In genomic region chr1:53672243-53672642, GRCh38 we compare ENCODE assay signal across 27 cellular contexts.
DNase-seq lines count a peak whose midpoint lies in the region; ATAC-seq, FAIRE-seq and TF ChIP-seq lines count a peak whose summit lies in the region.
"Had no signal": no experiment of that assay in that cellular context is flagged by ENCODE, and none has a peak within 500 bp of the region (broad histone marks: within the 10 kb centered on the region; RNA-seq: fewer than 3 reads in every experiment).

No MANE protein-coding gene starts in this region.

- H3K4me3 Mint-ChIP-seq in effector memory CD8-positive, alpha-beta T cell, result no peak overlapping the region
- H3K4me3 Mint-ChIP-seq: CD14-positive monocyte; CD4-positive, alpha-beta T cell; CD8-positive, alpha-beta memory T cell; H9; HFFc6 had no signal

- intact Hi-C loops in Right ventricle myocardium superior (cut with DNase I) (no loop called here), K562 (cut with micrococcal nuclease) (no loop called here)

- no peak overlapping the region for H2AFZ ChIP-seq in K562 (ENCODE audit: low read depth, low read length)
- H2AFZ ChIP-seq in osteoblast (ENCODE audit: low read length), result no peak overlapping the region
- H2AFZ ChIP-seq: GM23248 had no signal

- no peak overlapping the region for H3K4me2 ChIP-seq in K562 (ENCODE audit: insufficient read depth, low read length)
- no peak overlapping the region for H3K4me2 ChIP-seq in osteoblast (ENCODE audit: insufficient read depth, low read length)
- H3K4me2 ChIP-seq: A549; BLaER1 treated with 17β-estradiol and CSF1 and Interleukin-3, amounts not matched to agents 10 nM and 100 nM had no signal

- TF ChIP-seq CTCF in right atrium auricular region (IDR thresholded peaks at IDR 0.05) (no peak), K562 (IDR thresholded peaks at IDR 0.05 in 2 of 3, conservative IDR thresholded peaks at IDR 0.05 in 1 of 3; ENCODE audit: insufficient read depth in 2 of 3, low read depth in 1 of 3, low read length in 3 of 3) (no peak), osteoblast (IDR thresholded peaks at IDR 0.05; ENCODE audit: extremely low read depth, low read depth, low read length) (no peak)

- no peak for TF ChIP-seq RAD21 in K562 (CRISPR knock-in tag; conservative IDR thresholded peaks at IDR 0.05 in 1 of 2, IDR thresholded peaks at IDR 0.05 in 1 of 2)

- H3K27ac ChIP-seq in right atrium auricular region, result no peak overlapping the region
- H3K27ac ChIP-seq in K562 (ENCODE audit: extremely low read depth, low read depth, low read length), result no peak overlapping the region
- no peak overlapping the region for H3K27ac ChIP-seq in osteoblast (ENCODE audit: low read depth, low read length)
- H3K27ac ChIP-seq: A549; BLaER1 treated with 17β-estradiol and CSF1 and Interleukin-3, amounts not matched to agents 10 nM and 100 nM; GM23248 had no signal

- H3K9me3 ChIP-seq in right atrium auricular region (no peaks in the 10 kb centered on the region), K562 (replicated peaks; ENCODE audit: control insufficient read depth, insufficient read depth, low read depth, low read length) (no peaks in the 10 kb centered on the region), osteoblast (ENCODE audit: low read depth, low read length) (no peaks in the 10 kb centered on the region)
- H3K9me3 ChIP-seq: A549; BE2C; BLaER1 treated with 17β-estradiol and CSF1 and Interleukin-3, amounts not matched to agents 10 nM and 100 nM had no signal

- H3K9ac ChIP-seq in K562 (ENCODE audit: insufficient read depth in 1 of 2, low read depth in 2 of 2, low read length in 2 of 2), result no peak overlapping the region
- H3K9ac ChIP-seq: BLaER1 treated with 17β-estradiol and CSF1 and Interleukin-3, amounts not matched to agents 10 nM and 100 nM; GM23248 had no signal

- DNase-seq in Right ventricle myocardium superior, result peak; percentile 7
- DNase-seq in right atrium auricular region (ENCODE audit: low spot score), result no peak
- no peak for DNase-seq in K562 (ENCODE audit: extremely low read depth in 1 of 4, low spot score in 3 of 4)
- peak; percentile 35 for DNase-seq in osteoblast (ENCODE audit: insufficient read length, low spot score, missing footprints)
- DNase-seq in effector memory CD8-positive, alpha-beta T cell, result no peak
- no peak for DNase-seq in activated T-cell treated with anti-CD3 and anti-CD28 coated beads, Interleukin-2, amount 50 U/mL, for 48 hours
- no peak for DNase-seq in activated CD4-positive, alpha-beta T cell treated with anti-CD3 and anti-CD28 coated beads, Interleukin-2, amount 50 U/mL, for 4 hours
- DNase-seq: 8988T; ACHN; AML-193; BE2C; CD4-positive, alpha-beta T cell; CD8-positive, alpha-beta memory T cell; DMS 273 treated with DMSO at 0.1 percent for 48 hours; DMS79; EL; GDM1; GM23248; H9; HFFc6 had no signal

- peaks cover 0 to 2% of the 10 kb centered on the region in 2 donors for H3K4me1 Mint-ChIP-seq in effector memory CD8-positive, alpha-beta T cell (ENCODE audit: low read depth in 2 of 2)
- H3K4me1 Mint-ChIP-seq: CD14-positive monocyte; CD8-positive, alpha-beta memory T cell had no signal

- H3K9me1 ChIP-seq in K562 (ENCODE audit: control insufficient read depth, insufficient read depth, low read length), result no peaks in the 10 kb centered on the region

- H3K4me1 ChIP-seq in right atrium auricular region (peaks cover 0 to 9% of the 10 kb centered on the region in 2 donors), K562 (replicated peaks in 1 of 2; ENCODE audit: control insufficient read depth in 2 of 2, insufficient read depth in 2 of 2, low read length in 2 of 2) (no peaks in the 10 kb centered on the region), osteoblast (ENCODE audit: insufficient read depth, low read length) (no peaks in the 10 kb centered on the region)
- H3K4me1 ChIP-seq: A549, BE2C had no signal

- CTCF ChIA-PET in K562 (lab: Yijun Ruan, JAX; ENCODE audit: low intra/inter-chr PET ratio), result no interaction called here

- WGBS in K562 (ENCODE audit: insufficient coverage, low coverage, missing lambda C conversion rate), result 2% methylated on average over 5 of the region's 5 CpGs

- no peak overlapping the region for H3K27ac Mint-ChIP-seq in effector memory CD8-positive, alpha-beta T cell
- H3K27ac Mint-ChIP-seq: CD14-positive monocyte; CD4-positive, alpha-beta T cell; HFFc6 had no signal

- TF ChIP-seq POLR2A in K562 (conservative IDR thresholded peaks at IDR 0.05), result no peak

- H3K27me3 ChIP-seq in right atrium auricular region, result no peaks in the 10 kb centered on the region
- H3K27me3 ChIP-seq in K562 (ENCODE audit: control insufficient read depth in 2 of 2, insufficient read depth in 2 of 2, low read length in 2 of 2), result peaks cover 30 to 63% of the 10 kb centered on the region in 2 experiments
- H3K27me3 ChIP-seq in osteoblast (ENCODE audit: insufficient read depth, low read length), result no peaks in the 10 kb centered on the region
- H3K27me3 ChIP-seq: BE2C; BLaER1 treated with 17β-estradiol and CSF1 and Interleukin-3, amounts not matched to agents 10 nM and 100 nM had no signal

- peaks cover 0 to 8% of the 10 kb centered on the region in 2 donors for H3K27me3 Mint-ChIP-seq in effector memory CD8-positive, alpha-beta T cell
- H3K27me3 Mint-ChIP-seq: CD4-positive, alpha-beta T cell had no signal

- BruUV-seq in K562 (replicated peaks; lab: Mats Ljungman, UMichigan), result no TSS peak

- ATAC-seq in Right ventricle myocardium superior (ENCODE audit: poor library complexity), result no peak
- ATAC-seq in K562, result no peak
- ATAC-seq in effector memory CD8-positive, alpha-beta T cell (replicated peaks), result no peak
- ATAC-seq: A549, GM12878, HCT116 had no signal

- POLR2A ChIA-PET in K562 (lab: Yijun Ruan, JAX), result interaction anchor here (0.5 to 0.8 kb wide), 2 partner anchors 18 to 335 kb away, joined by 3 read pairs; no protein-coding TSS in a partner anchor

- no peaks in the 10 kb centered on the region for H3K36me3 ChIP-seq in right atrium auricular region
- no peaks in the 10 kb centered on the region for H3K36me3 ChIP-seq in K562 (ENCODE audit: control insufficient read depth, insufficient read depth, low read length)
- H3K36me3 ChIP-seq in osteoblast (ENCODE audit: insufficient read depth, low read length), result no peaks in the 10 kb centered on the region
- H3K36me3 ChIP-seq: BE2C; BLaER1 treated with 17β-estradiol and CSF1 and Interleukin-3, amounts not matched to agents 10 nM and 100 nM had no signal

- in situ Hi-C loops in K562 (cut with MboI), result no loop called here

- H4K20me1 ChIP-seq in K562 (replicated peaks; ENCODE audit: control insufficient read depth, insufficient read depth, low read length) (peaks cover 8% of the 10 kb centered on the region), osteoblast (ENCODE audit: insufficient read depth, low read length) (peaks cover 48% of the 10 kb centered on the region)
- H4K20me1 ChIP-seq: BLaER1 treated with 17β-estradiol and CSF1 and Interleukin-3, amounts not matched to agents 10 nM and 100 nM had no signal

- H3K79me2 ChIP-seq in K562 (ENCODE audit: control insufficient read depth, insufficient read depth, low read length) (no peaks in the 10 kb centered on the region), osteoblast (ENCODE audit: insufficient read depth, low read length) (no peaks in the 10 kb centered on the region)

- no peaks in the 10 kb centered on the region for H3K9me3 Mint-ChIP-seq in effector memory CD8-positive, alpha-beta T cell
- H3K9me3 Mint-ChIP-seq: CD14-positive monocyte; CD4-positive, alpha-beta T cell; CD8-positive, alpha-beta memory T cell; H9; HFFc6 had no signal

- H3K4me3 ChIP-seq in right atrium auricular region, result no peak overlapping the region
- no peak overlapping the region for H3K4me3 ChIP-seq in K562
- H3K4me3 ChIP-seq in osteoblast (ENCODE audit: insufficient read depth, low read length), result no peak overlapping the region
- H3K4me3 ChIP-seq: A549; BLaER1 treated with 17β-estradiol and CSF1 and Interleukin-3, amounts not matched to agents 10 nM and 100 nM; GM12878; GM23248 had no signal

- no peak for TF ChIP-seq EP300 in K562 (IDR thresholded peaks at IDR 0.05; ENCODE audit: low read length)

- peaks cover 2% of the 10 kb centered on the region for H3K36me3 Mint-ChIP-seq in effector memory CD8-positive, alpha-beta T cell (ENCODE audit: insufficient read depth)
- H3K36me3 Mint-ChIP-seq: CD14-positive monocyte; CD8-positive, alpha-beta memory T cell had no signal

- FAIRE-seq in K562 (lab: Jason Lieb, UNC), result no peak
- FAIRE-seq: A549, D721Med, GM12878, GM19239 had no signal

TF ChIP-seq in K562, 482 proteins besides CTCF, POLR2A, EP300 and RAD21:
- TF ChIP-seq FOS (IDR thresholded peaks at IDR 0.05; ENCODE audit: extremely low read depth, insufficient read length) (no peak), SMAD2 (IDR thresholded peaks at IDR 0.05; ENCODE audit: low read depth, low read length) (no peak), SMARCE1 (IDR thresholded peaks at IDR 0.05) (no peak), SNAPC5 (CRISPR knock-in tag; IDR thresholded peaks at IDR 0.05) (no peak), TOE1 (IDR thresholded peaks at IDR 0.05; ENCODE audit: borderline replicate concordance) (no peak), TOE1 (CRISPR knock-in tag; IDR thresholded peaks at IDR 0.05; ENCODE audit: borderline replicate concordance, low read depth) (no peak), ZFP36 (IDR thresholded peaks at IDR 0.05; ENCODE audit: low read depth, low read length, partially characterized antibody) (peak; percentile 73), SFPQ (IDR thresholded peaks at IDR 0.05; ENCODE audit: low read depth, low read length) (no peak)
- TF ChIP-seq, protein P1, sequence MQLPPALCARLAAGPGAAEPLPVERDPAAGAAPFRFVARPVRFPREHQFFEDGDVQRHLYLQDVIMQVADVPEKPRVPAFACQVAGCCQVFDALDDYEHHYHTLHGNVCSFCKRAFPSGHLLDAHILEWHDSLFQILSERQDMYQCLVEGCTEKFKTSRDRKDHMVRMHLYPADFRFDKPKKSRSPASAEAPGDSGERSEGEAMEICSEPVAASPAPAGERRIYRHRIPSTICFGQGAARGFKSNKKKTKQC (CRISPR knock-in tag; IDR thresholded peaks at IDR 0.05), result no peak

Comparison
In these comparisons a context has a peak if more than half of its experiments do, and no peak if none do; other contexts are left out.
1. DNase-seq: peak in Right ventricle myocardium superior (single experiment) and osteoblast (single experiment); none in right atrium auricular region (single experiment), K562 (0 of 4), effector memory CD8-positive, alpha-beta T cell (0 of 3), activated T-cell treated with anti-CD3 and anti-CD28 coated beads, Interleukin-2, amount 50 U/mL, for 48 hours (0 of 2) and activated CD4-positive, alpha-beta T cell treated with anti-CD3 and anti-CD28 coated beads, Interleukin-2, amount 50 U/mL, for 4 hours (0 of 2).